ENCODE assay signal across 1 cellular context in genomic region chr7:36287371-36288241, GRCh38.
TF ChIP-seq lines count a peak whose summit lies in the region.

No MANE protein-coding gene starts in this region.

TF ChIP-seq in WTC11, 78 proteins besides CTCF, POLR2A, EP300 and RAD21 (continued from another document):
- no peak for TF ChIP-seq ZNF281 (CRISPR knock-in tag; IDR thresholded peaks at IDR 0.05)
